Comparison of ENCODE assay signal across 12 cellular contexts in the genomic region with DNA sequence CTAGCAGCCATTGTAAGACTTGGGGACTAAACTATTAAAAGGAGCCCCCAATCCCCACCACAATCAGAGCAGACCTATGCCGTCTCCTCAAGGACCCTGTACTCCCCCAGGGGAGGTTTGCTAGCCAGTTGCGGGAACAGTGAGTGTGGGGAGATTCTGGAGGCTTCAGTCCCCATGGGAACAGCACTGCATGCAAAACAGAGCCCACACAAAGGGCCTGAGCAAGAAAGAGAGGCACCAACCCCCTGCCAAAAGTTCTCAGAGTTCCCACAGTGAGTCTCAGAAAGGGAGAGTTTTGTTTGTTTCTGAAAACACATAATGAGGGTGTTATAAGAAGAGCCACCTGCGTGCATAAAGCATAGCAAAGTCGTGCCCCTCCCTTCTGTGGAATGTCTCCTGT. TPM values are rescaled to one million over a fixed set of nuclear protein-coding genes. Genes with fewer than 3 reads are reported as not detected.
A peak's percentile ranks its signal among the peaks of the same experiment; 100 is the strongest.
DNase-seq lines count a peak whose midpoint lies in the region; ATAC-seq and TF ChIP-seq lines count a peak whose summit lies in the region.
"Had no signal": no experiment of that assay in that cellular context is flagged by ENCODE, and none has a peak within 500 bp of the region (broad histone marks: within the 10 kb centered on the region; RNA-seq: fewer than 3 reads in every experiment).

No MANE protein-coding gene starts in this region.

- DNase-seq in NCI-H2171 (lab: John Stamatoyannopoulos, UW) (no peak), A673 (ENCODE audit: low spot score) (no peak), NCI-H748 treated with DMSO at 0.1 percent for 48 hours (lab: John Stamatoyannopoulos, UW) (no peak), SW 1271 (lab: John Stamatoyannopoulos, UW) (no peak)
- DNase-seq: activated CD4-positive, CD25-positive, alpha-beta regulatory T cell; activated naive CD8-positive, alpha-beta T cell treated with anti-CD3 and anti-CD28 coated beads, Interleukin-2, amount 10 ng/mL, durations not matched to agents 7 days and 5 days; DMS53; NCI-H1436 had no signal

- H3K27ac ChIP-seq in parathyroid adenoma (peak overlapping the region; percentile 35), A673 (ENCODE audit: low read depth, low read length, poor library complexity, severe bottlenecking) (no peak overlapping the region)

- no peak for TF ChIP-seq CTCF in parathyroid adenoma (IDR thresholded peaks at IDR 0.05)
- TF ChIP-seq CTCF in A673 (conservative IDR thresholded peaks at IDR 0.05; ENCODE audit: low read depth, low read length): no peak

- H3K4me1 ChIP-seq in parathyroid adenoma: peaks cover 39% of the 10 kb centered on the region
- no peaks in the 10 kb centered on the region for H3K4me1 ChIP-seq in A673 (ENCODE audit: insufficient read depth, low read length, poor library complexity, severe bottlenecking)

- intact Hi-C loops in A673 (cut with micrococcal nuclease; ENCODE audit: unreplicated experiment): no loop called here

- H3K4me3 ChIP-seq in parathyroid adenoma (ENCODE audit: low read depth, low read length) (no peak overlapping the region), A673 (ENCODE audit: low read depth, low read length, poor library complexity, severe bottlenecking) (no peak overlapping the region)

- CTCF ChIA-PET in A673 (lab: Charles Lee): no interaction called here

- no peak overlapping the region for H3K9ac ChIP-seq in parathyroid adenoma

- H3K36me3 ChIP-seq in parathyroid adenoma (ENCODE audit: control insufficient read depth, insufficient read depth, low read length) (no peaks in the 10 kb centered on the region), A673 (ENCODE audit: insufficient read depth, low read length, poor library complexity, severe bottlenecking) (no peaks in the 10 kb centered on the region)

- H3K79me2 ChIP-seq in parathyroid adenoma: no peaks in the 10 kb centered on the region

- H3K9me3 ChIP-seq in parathyroid adenoma (ENCODE audit: control insufficient read depth, low read length) (no peaks in the 10 kb centered on the region), A673 (ENCODE audit: low read depth, low read length, poor library complexity, severe bottlenecking) (no peaks in the 10 kb centered on the region)

- BruUV-seq in A673 (replicated peaks; lab: Mats Ljungman, UMichigan): no TSS peak

- no peak overlapping the region for H3K4me2 ChIP-seq in parathyroid adenoma (ENCODE audit: low read length)

- ATAC-seq in GM19025 (IDR thresholded peaks at IDR 0.05; ENCODE audit: low read depth, unreplicated experiment) (peak; percentile 76), HG02610 (IDR thresholded peaks at IDR 0.05; ENCODE audit: unreplicated experiment) (peak; percentile 94), HG03457 (IDR thresholded peaks at IDR 0.05; ENCODE audit: unreplicated experiment) (peak; percentile 76)

- H2AFZ ChIP-seq in parathyroid adenoma: peak overlapping the region; percentile 27

- POLR2A ChIA-PET in A673 (lab: Charles Lee; ENCODE audit: low non-redundant PET): no interaction called here

- no peaks in the 10 kb centered on the region for H3K27me3 ChIP-seq in parathyroid adenoma (ENCODE audit: control insufficient read depth, insufficient read depth, low read length)
- no peaks in the 10 kb centered on the region for H3K27me3 ChIP-seq in A673 (replicated peaks; ENCODE audit: insufficient read depth, low read depth, low read length, poor library complexity)

RNA-seq across cellular contexts. Expression of gene CFAP90, which starts 56.6 kb away (rescaled TPM):
- total RNA-seq in A673 (2021): not detected in 2 replicates
- total RNA-seq: activated naive CD8-positive, alpha-beta T cell treated with anti-CD3 and anti-CD28 coated beads, Interleukin-2, amount 10 ng/mL, durations not matched to agents 7 days and 5 days had no signal
